ENCODE assay signal across 38 cellular contexts in genomic region chr19:7646426-7646700, GRCh38. TPM values are rescaled to one million over a fixed set of nuclear protein-coding genes. Genes with fewer than 3 reads are reported as not detected.
"Had no signal": no experiment of that assay in that cellular context is flagged by ENCODE, and none has a peak within 500 bp of the region (broad histone marks: within the 10 kb centered on the region; RNA-seq: fewer than 3 reads in every experiment).

No MANE protein-coding gene starts in this region.

- H3K36me3 ChIP-seq: pancreas, sigmoid colon, thoracic aorta, uterus had no signal

- H3K36me3 Mint-ChIP-seq: activated naive CD8-positive, alpha-beta T cell; type B pancreatic cell had no signal

- H3K27me3 Mint-ChIP-seq: activated naive CD8-positive, alpha-beta T cell; naive B cell; stimulated activated naive CD8-positive, alpha-beta T cell treated with anti-CD3 and anti-CD28 coated beads, Interleukin-15, Interleukin-2, amounts not matched to agents 100 ng/mL and 50 ng/mL, for 24 hours had no signal

- H3K4me3 Mint-ChIP-seq: activated naive CD8-positive, alpha-beta T cell; mesothelial cell of epicardium; nephron progenitor cell; stimulated activated effector memory CD8-positive, alpha-beta T cell treated with anti-CD3 and anti-CD28 coated beads, Interleukin-12 subunit alpha, Interleukin-12 subunit beta, amount 100 ng/mL, for 72 hours; stimulated activated naive CD8-positive, alpha-beta T cell treated with anti-CD3 and anti-CD28 coated beads, Interleukin-15, Interleukin-2, amounts not matched to agents 100 ng/mL and 50 ng/mL, for 24 hours; T-helper 1 cell treated with Interleukin-12 subunit alpha and Interleukin-12 subunit beta and Interleukin-4 antibody, amounts not matched to agents 30 μg/mL and 1 μg/mL, for 36 hours; type B pancreatic cell had no signal

- H3K9me3 Mint-ChIP-seq: mesothelial cell of epicardium; naive B cell; nephron progenitor cell; stimulated activated effector memory CD8-positive, alpha-beta T cell treated with anti-CD3 and anti-CD28 coated beads, Interleukin-12 subunit alpha, Interleukin-12 subunit beta, amount 100 ng/mL, for 72 hours; stimulated activated naive CD8-positive, alpha-beta T cell treated with anti-CD3 and anti-CD28 coated beads, Interleukin-15, Interleukin-2, amounts not matched to agents 100 ng/mL and 50 ng/mL, for 24 hours; T-helper 1 cell treated with Interleukin-12 subunit alpha and Interleukin-12 subunit beta and Interleukin-4 antibody, amounts not matched to agents 30 μg/mL and 1 μg/mL, for 36 hours; type B pancreatic cell had no signal

- H3K4me1 ChIP-seq: pancreas, psoas muscle, sigmoid colon, uterus had no signal

- H3K27ac Mint-ChIP-seq: activated naive CD8-positive, alpha-beta T cell; mesothelial cell of epicardium; stimulated activated naive CD8-positive, alpha-beta T cell treated with anti-CD3 and anti-CD28 coated beads, Interleukin-15, Interleukin-2, amounts not matched to agents 100 ng/mL and 50 ng/mL, for 24 hours; T-helper 1 cell treated with Interleukin-12 subunit alpha and Interleukin-12 subunit beta and Interleukin-4 antibody, amounts not matched to agents 30 μg/mL and 1 μg/mL, for 36 hours had no signal

- H3K4me3 ChIP-seq: pancreas, psoas muscle, sigmoid colon, thoracic aorta, uterus had no signal

- FAIRE-seq: bronchial epithelial cell, colon, endothelial cell of umbilical vein, kidney, pancreas, small intestine, TTC549 had no signal

- ATAC-seq: left colon; pancreas; psoas muscle; stimulated activated effector memory CD8-positive, alpha-beta T cell treated with anti-CD3 and anti-CD28 coated beads, Interleukin-12 subunit alpha, Interleukin-12 subunit beta, amount 100 ng/mL, for 72 hours had no signal

- H3K27ac ChIP-seq: pancreas, psoas muscle, sigmoid colon, thoracic aorta, uterus, VCaP had no signal

- H3K9me3 ChIP-seq: pancreas, psoas muscle, sigmoid colon, thoracic aorta, uterus had no signal

- DNase-seq: activated CD4-positive, alpha-beta T cell treated with anti-CD3 and anti-CD28 coated beads for 4 hours; activated CD4-positive, alpha-beta T cell treated with anti-CD3 and anti-CD28 coated beads, Interleukin-2, amount 50 U/mL, for 48 hours; activated CD8-positive, alpha-beta memory T cell treated with anti-CD3 and anti-CD28 coated beads for 24 hours; activated effector memory CD4-positive, alpha-beta T cell treated with Interleukin-2 at 50 U/mL for 16 hours; activated naive CD4-positive, alpha-beta T cell treated with Interleukin-2 at 50 U/mL for 16 hours; anterior cingulate cortex; effector memory CD4-positive, alpha-beta T cell; head of caudate nucleus; hippocampal formation; kidney; left colon; naive B cell; nephron progenitor cell; nucleus accumbens; psoas muscle; sigmoid colon; small intestine; stimulated activated CD4-positive, alpha-beta T cell treated with anti-CD3 and anti-CD28 coated beads, Interleukin-4, amount 100 ng/mL, for 24 hours; T-helper 9 cell; uterus had no signal

- H3K27me3 ChIP-seq: pancreas had no signal

- H3K4me1 Mint-ChIP-seq: mesothelial cell of epicardium; nephron progenitor cell; stimulated activated effector memory CD8-positive, alpha-beta T cell treated with anti-CD3 and anti-CD28 coated beads, Interleukin-12 subunit alpha, Interleukin-12 subunit beta, amount 100 ng/mL, for 72 hours had no signal

RNA-seq across cellular contexts. Expression of gene PCP2, which starts 12.8 kb away (rescaled TPM):
- total RNA-seq: bronchial epithelial cell, dermis microvascular lymphatic vessel endothelial cell, endothelial cell of umbilical vein, fibroblast of lung, liver, psoas muscle, sigmoid colon, subcutaneous adipose tissue, thoracic aorta, uterus had no signal
- polyA plus RNA-seq: endothelial cell of umbilical vein, fibroblast of lung had no signal

RNA-seq across cellular contexts. Expression of gene RETN, which starts 22.5 kb away (rescaled TPM):
- total RNA-seq: bronchial epithelial cell, dermis microvascular lymphatic vessel endothelial cell, endothelial cell of umbilical vein, fibroblast of lung, fibroblast of villous mesenchyme, left colon, mesothelial cell of epicardium, pancreas, sigmoid colon, thoracic aorta, uterus had no signal
- polyA plus RNA-seq: endothelial cell of umbilical vein, fibroblast of lung had no signal
